1 cellular context compared by ENCODE assay signal in genomic region chr11:121890377-121890776, GRCh38.
TF ChIP-seq lines count a peak whose summit lies in the region.

No MANE protein-coding gene starts in this region.

TF ChIP-seq in endothelial cell of umbilical vein, 7 proteins besides CTCF, POLR2A, EP300 and RAD21:
- TF ChIP-seq EZH2 (IDR thresholded peaks at IDR 0.05; ENCODE audit: borderline replicate concordance, low read depth, low read length, severe bottlenecking) (no peak), MAX (IDR thresholded peaks at IDR 0.05; ENCODE audit: insufficient read depth, insufficient read length) (no peak)
